In genomic region chr2:113173563-113174368, GRCh38 we compare ENCODE assay signal across 9 cellular contexts. TPM values are rescaled to one million over a fixed set of nuclear protein-coding genes. Genes with fewer than 3 reads are reported as not detected.
A peak's percentile ranks its signal among the peaks of the same experiment; 100 is the strongest.
DNase-seq lines count a peak whose midpoint lies in the region; ATAC-seq and TF ChIP-seq lines count a peak whose summit lies in the region.
"Had no signal": no experiment of that assay in that cellular context is flagged by ENCODE, and none has a peak within 500 bp of the region (broad histone marks: within the 10 kb centered on the region; RNA-seq: fewer than 3 reads in every experiment).

Gene PSD4, plus strand, starts transcription at chr2:113173971. Its CDS starts 8,486 bp downstream, at chr2:113182457.

- H3K4me3 ChIP-seq in parathyroid adenoma (ENCODE audit: low read depth, low read length) (peak within 1 kb of the TSS; percentile 7), upper lobe of right lung (peak within 1 kb of the TSS; percentile 43)
- H3K4me3 ChIP-seq: A549 had no signal

- no peak within 1 kb of the TSS for H3K27ac ChIP-seq in parathyroid adenoma
- H3K27ac ChIP-seq in upper lobe of right lung, result peak within 1 kb of the TSS; percentile 73
- H3K27ac ChIP-seq: A549 had no signal

- H3K9me3 Mint-ChIP-seq in WTC11, result no peaks in the 10 kb centered on the region; the same call in 1 of the 2 replicates
- no peaks in the 10 kb centered on the region for H3K9me3 Mint-ChIP-seq in chondrocyte (ENCODE audit: low read depth)

- TF ChIP-seq CTCF in WTC11 (IDR thresholded peaks at IDR 0.05), result no peak
- no peak for TF ChIP-seq CTCF in chondrocyte (IDR thresholded peaks at IDR 0.05)
- TF ChIP-seq CTCF in parathyroid adenoma (IDR thresholded peaks at IDR 0.05), result no peak
- no peak for TF ChIP-seq CTCF in upper lobe of right lung (IDR thresholded peaks at IDR 0.05)

- H3K27me3 ChIP-seq in parathyroid adenoma (ENCODE audit: control insufficient read depth, insufficient read depth, low read length), result no peaks in the 10 kb centered on the region
- H3K27me3 ChIP-seq in upper lobe of right lung, result no peaks in the 10 kb centered on the region

- no peak within 1 kb of the TSS for H3K9ac ChIP-seq in parathyroid adenoma

- no peak within 1 kb of the TSS for H2AFZ ChIP-seq in parathyroid adenoma

- ATAC-seq in GM19372 (IDR thresholded peaks at IDR 0.05; ENCODE audit: low read depth, unreplicated experiment), result peak; percentile 70
- peak; percentile 71 for ATAC-seq in HG03469 (IDR thresholded peaks at IDR 0.05; ENCODE audit: unreplicated experiment)
- ATAC-seq in WTC11, result peak; percentile 54
- peak; percentile 90 for ATAC-seq in upper lobe of right lung
- ATAC-seq: A549 had no signal

- H3K4me1 ChIP-seq in parathyroid adenoma, result peaks cover 22% of the 10 kb centered on the region
- peaks cover 19% of the 10 kb centered on the region for H3K4me1 ChIP-seq in upper lobe of right lung
- H3K4me1 ChIP-seq: A549 had no signal

- H3K36me3 Mint-ChIP-seq in WTC11 (no peaks in the 10 kb centered on the region), chondrocyte (ENCODE audit: low read depth) (no peaks in the 10 kb centered on the region)

- H3K27ac Mint-ChIP-seq in WTC11, result no peak within 1 kb of the TSS
- H3K27ac Mint-ChIP-seq in chondrocyte (ENCODE audit: unreplicated experiment), result no peak within 1 kb of the TSS

- DNase-seq in A172 (ENCODE audit: low spot score), result peak; percentile 62
- DNase-seq in WTC11 (ENCODE audit: low spot score), result no peak
- DNase-seq in chondrocyte (ENCODE audit: low spot score), result peak; percentile 61
- peak; percentile 88 for DNase-seq in upper lobe of right lung
- DNase-seq in NCI-H345 (lab: John Stamatoyannopoulos, UW), result no peak

- no peaks in the 10 kb centered on the region; the same call in 1 of the 2 replicates for H3K27me3 Mint-ChIP-seq in WTC11 (ENCODE audit: low read depth)
- H3K27me3 Mint-ChIP-seq in chondrocyte (ENCODE audit: low read depth), result no peaks in the 10 kb centered on the region

- no peaks in the 10 kb centered on the region for H3K36me3 ChIP-seq in parathyroid adenoma (ENCODE audit: control insufficient read depth, insufficient read depth, low read length)
- H3K36me3 ChIP-seq in upper lobe of right lung, result no peaks in the 10 kb centered on the region

- H3K9me3 ChIP-seq in parathyroid adenoma (ENCODE audit: control insufficient read depth, low read length) (no peaks in the 10 kb centered on the region), upper lobe of right lung (no peaks in the 10 kb centered on the region)
- H3K9me3 ChIP-seq: A549 had no signal

- H3K4me2 ChIP-seq in parathyroid adenoma (ENCODE audit: low read length), result no peak within 1 kb of the TSS
- H3K4me2 ChIP-seq: A549 had no signal

- H3K4me1 Mint-ChIP-seq in WTC11, result peaks cover 21% of the 10 kb centered on the region
- H3K4me1 Mint-ChIP-seq in chondrocyte (ENCODE audit: low read depth), result no peaks in the 10 kb centered on the region

- intact Hi-C loops in upper lobe of right lung (cut with DNase I), result no loop called here

- no peaks in the 10 kb centered on the region for H3K79me2 ChIP-seq in parathyroid adenoma

- CTCF ChIA-PET in WTC11 (lab: Charles Lee), result interaction anchor here (0.8 to 5.3 kb wide), 11 partner anchors 9 to 388 kb away, joined by 3 to 42 read pairs (median 4); no protein-coding TSS in a partner anchor

- POLR2A ChIA-PET in WTC11 (lab: Charles Lee), result no interaction called here

- no peak within 1 kb of the TSS for H3K4me3 Mint-ChIP-seq in WTC11
- H3K4me3 Mint-ChIP-seq in chondrocyte (ENCODE audit: unreplicated experiment), result no peak within 1 kb of the TSS

TF ChIP-seq in WTC11, 78 proteins besides CTCF, POLR2A, EP300 and RAD21:
- TF ChIP-seq MAX (CRISPR knock-in tag; IDR thresholded peaks at IDR 0.05), result no peak
- no peak for TF ChIP-seq ZNF416 (CRISPR knock-in tag; IDR thresholded peaks at IDR 0.05)
- TF ChIP-seq ELF4 (CRISPR knock-in tag; IDR thresholded peaks at IDR 0.05; ENCODE audit: low read depth), result no peak
- TF ChIP-seq E2F4 (CRISPR knock-in tag; IDR thresholded peaks at IDR 0.05; ENCODE audit: borderline replicate concordance, low read depth), result no peak
- no peak for TF ChIP-seq JAZF1 (CRISPR knock-in tag; IDR thresholded peaks at IDR 0.05)
- TF ChIP-seq HMGA2 (CRISPR knock-in tag; IDR thresholded peaks at IDR 0.05), result no peak

RNA-seq across cellular contexts. Expression of gene PSD4, which starts in this region (rescaled TPM):
- 10.0 and 10.2 TPM in 2 replicates for total RNA-seq in A172 (2014; rRNA removed; shearing (Covaris generic))
- total RNA-seq in WTC11 (2021), result 1.5 to 2.7 TPM (median 2.3 TPM) in 3 replicates
- 5.2 to 5.5 TPM (median 5.2 TPM) in 3 replicates for total RNA-seq in chondrocyte
- total RNA-seq in upper lobe of right lung, result 37.8 TPM

Comparison
In these comparisons a context has a peak if more than half of its experiments do, and no peak if none do; other contexts are left out.
1. DNase-seq: peak in A172 (single experiment), chondrocyte (single experiment) and upper lobe of right lung (single experiment); none in WTC11 (single experiment) and NCI-H345 (single experiment).
2. Peak in every context shown above with its lines, with median percentiles within 50 percentile points of each other: ATAC-seq.